In genomic region chr9:128770286-128770685, GRCh38 we compare ENCODE assay signal across 9 cellular contexts. TPM values are rescaled to one million over a fixed set of nuclear protein-coding genes. Genes with fewer than 3 reads are reported as not detected.
DNase-seq lines count a peak whose midpoint lies in the region; ATAC-seq and TF ChIP-seq lines count a peak whose summit lies in the region.
"Had no signal": no experiment of that assay in that cellular context is flagged by ENCODE, and none has a peak within 500 bp of the region (broad histone marks: within the 10 kb centered on the region; RNA-seq: fewer than 3 reads in every experiment).

No MANE protein-coding gene starts in this region.

- H3K4me3 ChIP-seq in liver (ENCODE audit: low read depth in 1 of 3, low read length in 3 of 3) (peak overlapping the region; percentile 92 to 96 (median 94)), suprapubic skin (peak overlapping the region; percentile 87), aorta (ENCODE audit: low read length in 2 of 2) (no peak overlapping the region)

- peaks cover 28% of the 10 kb centered on the region for H3K4me1 Mint-ChIP-seq in activated T-cell treated with anti-CD3 and anti-CD28 coated beads, Interleukin-2, amount 50 U/mL, for 72 hours (ENCODE audit: low read depth)
- H3K4me1 Mint-ChIP-seq in activated naive CD8-positive, alpha-beta T cell (ENCODE audit: low read depth) = peaks cover 31% of the 10 kb centered on the region

- H3K9me3 Mint-ChIP-seq in activated T-cell treated with anti-CD3 and anti-CD28 coated beads, Interleukin-2, amount 50 U/mL, for 72 hours = peaks cover 2 to 3% of the 10 kb centered on the region in 2 donors
- H3K9me3 Mint-ChIP-seq in activated naive CD8-positive, alpha-beta T cell (ENCODE audit: low read depth) = no peaks in the 10 kb centered on the region

- H3K27me3 Mint-ChIP-seq in activated T-cell treated with anti-CD3 and anti-CD28 coated beads, Interleukin-2, amount 50 U/mL, for 72 hours (ENCODE audit: low read depth) = no peaks in the 10 kb centered on the region
- no peaks in the 10 kb centered on the region for H3K27me3 Mint-ChIP-seq in activated naive CD8-positive, alpha-beta T cell

- H3K27ac ChIP-seq in liver (ENCODE audit: low read depth in 1 of 2, low read length in 2 of 2) = peak overlapping the region; percentile 77 to 94
- peak overlapping the region; percentile 95 for H3K27ac ChIP-seq in suprapubic skin
- H3K27ac ChIP-seq in aorta (ENCODE audit: low read depth in 1 of 2, low read length in 2 of 2) = no peak overlapping the region

- H3K27me3 ChIP-seq in liver (ENCODE audit: control insufficient read depth in 4 of 4, insufficient read depth in 4 of 4, low read length in 3 of 4) (no peaks in the 10 kb centered on the region), suprapubic skin (no peaks in the 10 kb centered on the region), aorta (ENCODE audit: control insufficient read depth in 1 of 2, insufficient read depth in 2 of 2, low read length in 1 of 2) (no peaks in the 10 kb centered on the region)

- no peak for TF ChIP-seq RAD21 in liver (IDR thresholded peaks at IDR 0.05)

- no peak for TF ChIP-seq POLR2A in suprapubic skin (IDR thresholded peaks at IDR 0.05)

- intact Hi-C loops in aorta (cut with DNase I) = no loop called here

- no peak for DNase-seq in activated T-cell treated with anti-CD3 and anti-CD28 coated beads, Interleukin-2, amount 50 U/mL, for 72 hours
- no peak for DNase-seq in activated T-cell treated with anti-CD3 and anti-CD28 coated beads, Interleukin-2, amount 50 U/mL, for 48 hours
- DNase-seq in suprapubic skin (ENCODE audit: low spot score in 2 of 2) = no peak
- DNase-seq in aorta = no peak
- DNase-seq in SHP77 (lab: John Stamatoyannopoulos, UW) = no peak
- DNase-seq: kidney glomerular epithelial cell had no signal

- 72% methylated on average over 4 of the region's 4 CpGs for WGBS in liver
- WGBS in suprapubic skin = 94% methylated on average over 4 of the region's 4 CpGs
- 92 to 93% methylated on average over 4 of the region's 4 CpGs for WGBS in aorta, 2 donors

- H3K9me3 ChIP-seq in liver (ENCODE audit: control insufficient read depth in 4 of 4, low read length in 3 of 4) (no peaks in the 10 kb centered on the region), suprapubic skin (no peaks in the 10 kb centered on the region), aorta (ENCODE audit: control insufficient read depth, low read length) (no peaks in the 10 kb centered on the region)

- peaks cover 0 to 6% of the 10 kb centered on the region in 2 donors for H3K36me3 Mint-ChIP-seq in activated T-cell treated with anti-CD3 and anti-CD28 coated beads, Interleukin-2, amount 50 U/mL, for 72 hours (ENCODE audit: insufficient read depth in 2 of 2)
- no peaks in the 10 kb centered on the region for H3K36me3 Mint-ChIP-seq in activated naive CD8-positive, alpha-beta T cell

- H3K9ac ChIP-seq in liver (ENCODE audit: low read depth in 1 of 2, low read length in 2 of 2) = peak overlapping the region; percentile 95 to 96

- no peak for ATAC-seq in activated T-cell treated with anti-CD3 and anti-CD28 coated beads, Interleukin-2, amount 50 U/mL, for 72 hours (replicated peaks in 1 of 2)
- ATAC-seq in GM19328 (IDR thresholded peaks at IDR 0.05; ENCODE audit: unreplicated experiment) (no peak), aorta (ENCODE audit: low FRiP score) (no peak)

- H3K4me3 Mint-ChIP-seq in activated T-cell treated with anti-CD3 and anti-CD28 coated beads, Interleukin-2, amount 50 U/mL, for 72 hours = peak overlapping the region; percentile 92 to 98
- H3K4me3 Mint-ChIP-seq in activated naive CD8-positive, alpha-beta T cell = peak overlapping the region; percentile 95

- no peak for TF ChIP-seq EP300 in suprapubic skin (IDR thresholded peaks at IDR 0.05)

- H3K36me3 ChIP-seq in liver (ENCODE audit: control insufficient read depth in 4 of 4, insufficient read depth in 3 of 4, low read depth in 1 of 4, low read length in 3 of 4) (peaks cover 0 to 2% (median 0%) of the 10 kb centered on the region in 4 donors), suprapubic skin (no peaks in the 10 kb centered on the region), aorta (ENCODE audit: control insufficient read depth in 1 of 2, insufficient read depth in 2 of 2, low read length in 1 of 2) (no peaks in the 10 kb centered on the region)

- peaks cover 3 to 52% (median 36%) of the 10 kb centered on the region in 4 donors for H3K4me1 ChIP-seq in liver (ENCODE audit: control insufficient read depth in 4 of 4, insufficient read depth in 4 of 4, low read length in 3 of 4)
- H3K4me1 ChIP-seq in suprapubic skin = peaks cover 29% of the 10 kb centered on the region
- no peaks in the 10 kb centered on the region for H3K4me1 ChIP-seq in aorta (ENCODE audit: control insufficient read depth in 1 of 2, insufficient read depth in 2 of 2, low read length in 2 of 2)

- peak overlapping the region; percentile 81 for H3K27ac Mint-ChIP-seq in activated T-cell treated with anti-CD3 and anti-CD28 coated beads, Interleukin-2, amount 50 U/mL, for 72 hours
- H3K27ac Mint-ChIP-seq in activated naive CD8-positive, alpha-beta T cell = peak overlapping the region; percentile 91

- TF ChIP-seq CTCF in liver (IDR thresholded peaks at IDR 0.05; ENCODE audit: low read depth, low read length, missing input control) (no peak), suprapubic skin (IDR thresholded peaks at IDR 0.05) (no peak)

TF ChIP-seq in liver, 16 proteins besides CTCF, POLR2A, EP300 and RAD21:
- TF ChIP-seq HNF4A (conservative IDR thresholded peaks at IDR 0.05) (peak in 1 of 2 donors; percentile 9), GABPA (IDR thresholded peaks at IDR 0.05 in 1 of 2, conservative IDR thresholded peaks at IDR 0.05 in 1 of 2) (no peak)
TF ChIP-seq in liver: peak in this region for 1.

RNA-seq across cellular contexts. Expression of gene ZER1, which starts 1.4 kb away (rescaled TPM):
- 10 to 100 TPM; 30.6 to 32.6 TPM for total RNA-seq in activated T-cell treated with anti-CD3 and anti-CD28 coated beads, Interleukin-2, amount 50 U/mL, for 72 hours
- total RNA-seq in liver (10 to 100 TPM; 20.0 to 29.1 TPM), suprapubic skin (10 to 100 TPM; 53.7 to 75.3 (median 67.7) TPM), aorta (10 to 100 TPM; 29.6 to 42.9 TPM)
- polyA plus RNA-seq in liver (10 to 100 TPM in 1 of 2 donors, 1 to 10 TPM in 1; 7.6 to 11.7 TPM), aorta (10 to 100 TPM; 14.5 to 39.6 TPM)

RNA-seq across cellular contexts. Expression of gene TBC1D13, which starts 16.8 kb away (rescaled TPM):
- total RNA-seq in activated T-cell treated with anti-CD3 and anti-CD28 coated beads, Interleukin-2, amount 50 U/mL, for 72 hours = 10 to 100 TPM; 15.9 to 17.7 TPM
- 10 to 100 TPM in 1 of 2 donors, 1 to 10 TPM in 1; 6.3 to 11.7 TPM for total RNA-seq in liver
- polyA plus RNA-seq in liver = 1 to 10 TPM; 7.4 to 8.6 TPM
- total RNA-seq in suprapubic skin = 10 to 100 TPM; 11.9 to 27.8 (median 20.0) TPM
- 10 to 100 TPM; 23.6 to 27.7 TPM for total RNA-seq in aorta
- polyA plus RNA-seq in aorta = 10 to 100 TPM in 1 of 2 donors, 1 to 10 TPM in 1; 9.0 to 21.5 TPM

RNA-seq across cellular contexts. Expression of gene ZDHHC12, which starts 46.4 kb away (rescaled TPM):
- total RNA-seq in activated T-cell treated with anti-CD3 and anti-CD28 coated beads, Interleukin-2, amount 50 U/mL, for 72 hours = 10 to 100 TPM; 48.7 to 53.7 TPM
- total RNA-seq in liver (10 to 100 TPM; 24.7 to 29.7 TPM), suprapubic skin (10 to 100 TPM; 31.5 to 90.5 (median 75.0) TPM), aorta (10 to 100 TPM; 11.2 to 13.1 TPM)
- polyA plus RNA-seq in liver (10 to 100 TPM; 30.9 to 48.2 TPM), aorta (10 to 100 TPM; 21.3 to 30.9 TPM)

RNA-seq across cellular contexts. Expression of gene ENDOG, which starts 48.0 kb away (rescaled TPM):
- total RNA-seq in activated T-cell treated with anti-CD3 and anti-CD28 coated beads, Interleukin-2, amount 50 U/mL, for 72 hours = 10 to 100 TPM; 12.7 to 15.0 TPM
- total RNA-seq in liver (10 to 100 TPM; 11.3 to 17.9 TPM), suprapubic skin (10 to 100 TPM; 11.5 to 34.0 (median 21.6) TPM), aorta (10 to 100 TPM; 11.0 to 14.1 TPM)
- polyA plus RNA-seq in liver (10 to 100 TPM; 12.2 to 25.0 TPM), aorta (10 to 100 TPM in 1 of 2 donors, 1 to 10 TPM in 1; 9.1 to 15.9 TPM)

RNA-seq across cellular contexts. Expression of gene SPOUT1, which starts 59.3 kb away (rescaled TPM):
- 10 to 100 TPM; 64.8 to 69.1 TPM for total RNA-seq in activated T-cell treated with anti-CD3 and anti-CD28 coated beads, Interleukin-2, amount 50 U/mL, for 72 hours
- total RNA-seq in liver = 10 to 100 TPM in 1 of 2 donors, 1 to 10 TPM in 1; 9.0 to 13.7 TPM
- polyA plus RNA-seq in liver = 10 to 100 TPM; 15.3 to 30.1 TPM
- total RNA-seq in suprapubic skin = 10 to 100 TPM; 44.2 to 97.4 (median 79.4) TPM
- 10 to 100 TPM; 28.6 to 32.8 TPM for total RNA-seq in aorta
- polyA plus RNA-seq in aorta = 10 to 100 TPM; 14.3 to 40.9 TPM

Comparison
In these comparisons a context has a peak if more than half of its experiments do, and no peak if none do; other contexts are left out.
1. H3K27ac ChIP-seq: peak in liver (2 of 2) and suprapubic skin (single experiment); none in aorta (0 of 2).
2. H3K4me3 ChIP-seq: peak in liver (3 of 3) and suprapubic skin (single experiment); none in aorta (0 of 2).